Comparison of ENCODE assay signal across 8 cellular contexts in genomic region chr20:58309607-58310290, GRCh38. TPM values are rescaled to one million over a fixed set of nuclear protein-coding genes. Genes with fewer than 3 reads are reported as not detected.
DNase-seq lines count a peak whose midpoint lies in the region; ATAC-seq and TF ChIP-seq lines count a peak whose summit lies in the region.

A gene with protein sequence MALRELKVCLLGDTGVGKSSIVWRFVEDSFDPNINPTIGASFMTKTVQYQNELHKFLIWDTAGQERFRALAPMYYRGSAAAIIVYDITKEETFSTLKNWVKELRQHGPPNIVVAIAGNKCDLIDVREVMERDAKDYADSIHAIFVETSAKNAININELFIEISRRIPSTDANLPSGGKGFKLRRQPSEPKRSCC (plus strand): TSS chr20:58309715. CDS start chr20:58309977, 262 bp downstream.

- peak within 1 kb of the TSS; percentile 92 to 97 (median 96) for H3K27ac Mint-ChIP-seq in IgD-negative memory B cell
- peak within 1 kb of the TSS; percentile 95 for H3K27ac Mint-ChIP-seq in activated naive CD4-positive, alpha-beta T cell treated with anti-CD3 and anti-CD28 coated beads, Interleukin-2, amount 10 ng/mL, durations not matched to agents 7 days and 5 days

- peaks cover 4% of the 10 kb centered on the region for H3K36me3 Mint-ChIP-seq in IgD-negative memory B cell
- peaks cover 39% of the 10 kb centered on the region for H3K36me3 Mint-ChIP-seq in activated naive CD4-positive, alpha-beta T cell treated with anti-CD3 and anti-CD28 coated beads, Interleukin-2, amount 10 ng/mL, durations not matched to agents 7 days and 5 days

- CTCF ChIA-PET in activated naive CD4-positive, alpha-beta T cell treated with anti-CD3 and anti-CD28 coated beads, Interleukin-2, amount 10 ng/mL, durations not matched to agents 7 days and 5 days (lab: Charles Lee) = interaction anchor here (0.6 kb wide), 1 partner anchor 9 kb away, joined by 3 read pairs; no protein-coding TSS in a partner anchor

- no peaks in the 10 kb centered on the region for H3K27me3 Mint-ChIP-seq in IgD-negative memory B cell
- H3K27me3 Mint-ChIP-seq in activated naive CD4-positive, alpha-beta T cell treated with anti-CD3 and anti-CD28 coated beads, Interleukin-2, amount 10 ng/mL, durations not matched to agents 7 days and 5 days = no peaks in the 10 kb centered on the region

- H3K27me3 ChIP-seq in DOHH2 (ENCODE audit: control insufficient read depth, low read length) = no peaks in the 10 kb centered on the region
- no peaks in the 10 kb centered on the region for H3K27me3 ChIP-seq in suprapubic skin

- H4K20me1 ChIP-seq in DOHH2 (ENCODE audit: control insufficient read depth, insufficient read depth, low read depth, low read length) = no peaks in the 10 kb centered on the region

- peak; percentile 70 to 94 for TF ChIP-seq POLR2A in suprapubic skin (IDR thresholded peaks at IDR 0.05)

- TF ChIP-seq CTCF in DOHH2 (IDR thresholded peaks at IDR 0.05; ENCODE audit: low read depth, low read length, poor library complexity, severe bottlenecking) = no peak
- no peak for TF ChIP-seq CTCF in omental fat pad (IDR thresholded peaks at IDR 0.05)
- no peak for TF ChIP-seq CTCF in suprapubic skin (IDR thresholded peaks at IDR 0.05)

- H3K4me2 ChIP-seq in DOHH2 (ENCODE audit: low read length) = peak within 1 kb of the TSS; percentile 82

- H3K9me3 ChIP-seq in DOHH2 (ENCODE audit: control insufficient read depth, insufficient read depth, low read length) = no peaks in the 10 kb centered on the region
- no peaks in the 10 kb centered on the region for H3K9me3 ChIP-seq in SK-N-MC (ENCODE audit: low read depth, low read length)
- H3K9me3 ChIP-seq in suprapubic skin = no peaks in the 10 kb centered on the region

- 0% methylated on average over 13 of the region's 72 CpGs for WGBS in suprapubic skin

- peak; percentile 78 for ATAC-seq in GM21528 (IDR thresholded peaks at IDR 0.05; ENCODE audit: low FRiP score, unreplicated experiment)
- peak; percentile 91 for ATAC-seq in omental fat pad (ENCODE audit: low FRiP score)

- peaks cover 26 to 42% (median 34%) of the 10 kb centered on the region in 3 donors for H3K4me1 Mint-ChIP-seq in IgD-negative memory B cell
- peaks cover 72% of the 10 kb centered on the region for H3K4me1 Mint-ChIP-seq in activated naive CD4-positive, alpha-beta T cell treated with anti-CD3 and anti-CD28 coated beads, Interleukin-2, amount 10 ng/mL, durations not matched to agents 7 days and 5 days

- peaks cover 33% of the 10 kb centered on the region for H3K79me2 ChIP-seq in DOHH2 (ENCODE audit: control insufficient read depth, low read length)

- H3K4me1 ChIP-seq in DOHH2 (ENCODE audit: control insufficient read depth, low read length) = peaks cover 38% of the 10 kb centered on the region
- peaks cover 35% of the 10 kb centered on the region for H3K4me1 ChIP-seq in suprapubic skin

- peak within 1 kb of the TSS; percentile 81 for H3K4me3 ChIP-seq in DOHH2 (ENCODE audit: low read length)
- H3K4me3 ChIP-seq in SK-N-MC = peak within 1 kb of the TSS; percentile 94
- H3K4me3 ChIP-seq in suprapubic skin = peak within 1 kb of the TSS; percentile 100

- no peak for TF ChIP-seq EP300 in suprapubic skin (IDR thresholded peaks at IDR 0.05)

- H3K9me2 ChIP-seq in DOHH2 (replicated peaks; ENCODE audit: control insufficient read depth, low read length) = no peaks in the 10 kb centered on the region

- no peaks in the 10 kb centered on the region for H3K9me3 Mint-ChIP-seq in IgD-negative memory B cell
- no peaks in the 10 kb centered on the region for H3K9me3 Mint-ChIP-seq in activated naive CD4-positive, alpha-beta T cell treated with anti-CD3 and anti-CD28 coated beads, Interleukin-2, amount 10 ng/mL, durations not matched to agents 7 days and 5 days

- H3K27ac ChIP-seq in DOHH2 (ENCODE audit: low read depth, low read length) (peak within 1 kb of the TSS; percentile 34), SK-N-MC (peak within 1 kb of the TSS; percentile 29; the same call in 1 of the 2 replicates), suprapubic skin (peak within 1 kb of the TSS; percentile 93)

- H3F3A ChIP-seq in DOHH2 (ENCODE audit: control insufficient read depth, insufficient read depth) = peaks cover 7% of the 10 kb centered on the region; the same call in 1 of the 2 replicates

- H3K4me3 Mint-ChIP-seq in IgD-negative memory B cell = peak within 1 kb of the TSS; percentile 89 to 98 (median 94)
- peak within 1 kb of the TSS; percentile 93 for H3K4me3 Mint-ChIP-seq in activated naive CD4-positive, alpha-beta T cell treated with anti-CD3 and anti-CD28 coated beads, Interleukin-2, amount 10 ng/mL, durations not matched to agents 7 days and 5 days

- DNase-seq in SK-N-MC (ENCODE audit: low read depth, low spot score) (no peak), glomerular endothelial cell (ENCODE audit: extremely low read depth, low read depth, low spot score) (no peak), omental fat pad (ENCODE audit: low spot score) (peak; percentile 32), suprapubic skin (ENCODE audit: low spot score in 2 of 2) (peak; percentile 85 to 87)
- peak; percentile 85 for DNase-seq in activated naive CD4-positive, alpha-beta T cell treated with anti-CD3 and anti-CD28 coated beads, Interleukin-2, amount 10 ng/mL, durations not matched to agents 7 days and 5 days

- peaks cover 33% of the 10 kb centered on the region for H3K36me3 ChIP-seq in DOHH2 (ENCODE audit: control insufficient read depth, low read length)
- H3K36me3 ChIP-seq in SK-N-MC (ENCODE audit: insufficient read depth, low read length) = peaks cover 15% of the 10 kb centered on the region
- H3K36me3 ChIP-seq in suprapubic skin = peaks cover 19% of the 10 kb centered on the region

- peak within 1 kb of the TSS; percentile 93 for H3K9ac ChIP-seq in SK-N-MC (ENCODE audit: insufficient read length)

RNA-seq across cellular contexts. Expression of the gene that starts here (rescaled TPM):
- 11.2 TPM for polyA plus RNA-seq in IgD-negative memory B cell
- total RNA-seq in glomerular endothelial cell (21.0 and 21.8 TPM in 2 replicates), omental fat pad (10 to 100 TPM; 16.7 to 28.1 (median 19.6) TPM), suprapubic skin (10 to 100 TPM; 17.0 to 21.6 (median 19.1) TPM)

Comparison
In these comparisons a context has a peak if more than half of its experiments do, and no peak if none do; other contexts are left out.
1. H3K27ac ChIP-seq: peak in every context shown above with its lines; median percentile 93 in suprapubic skin; 34 in DOHH2; 29 in SK-N-MC.
2. DNase-seq: peak in activated naive CD4-positive, alpha-beta T cell treated with anti-CD3 and anti-CD28 coated beads, Interleukin-2, amount 10 ng/mL, durations not matched to agents 7 days and 5 days (single experiment), omental fat pad (single experiment) and suprapubic skin (2 of 2); none in SK-N-MC (single experiment) and glomerular endothelial cell (single experiment).
3. Peak in every context shown above with its lines, with median percentiles within 50 percentile points of each other: H3K4me3 ChIP-seq.